In genomic region chr4:11628093-11628725, GRCh38 we compare ENCODE assay signal across 28 cellular contexts.
DNase-seq lines count a peak whose midpoint lies in the region; ATAC-seq and TF ChIP-seq lines count a peak whose summit lies in the region.
"Had no signal": no experiment of that assay in that cellular context is flagged by ENCODE, and none has a peak within 500 bp of the region (broad histone marks: within the 10 kb centered on the region; RNA-seq: fewer than 3 reads in every experiment).

No MANE protein-coding gene starts in this region.

- H3K4me3 ChIP-seq in astrocyte of the spinal cord (ENCODE audit: low read depth, low read length): no peak overlapping the region
- no peak overlapping the region for H3K4me3 ChIP-seq in fibroblast of villous mesenchyme (ENCODE audit: low read depth, low read length)
- H3K4me3 ChIP-seq in aorta (ENCODE audit: low read length in 2 of 2): no peak overlapping the region
- H3K4me3 ChIP-seq: gastrocnemius medialis, prostate gland, testis, uterus had no signal

- no peak for TF ChIP-seq CTCF in astrocyte of the spinal cord (IDR thresholded peaks at IDR 0.05; ENCODE audit: low read depth, low read length)
- TF ChIP-seq CTCF in fibroblast of villous mesenchyme (IDR thresholded peaks at IDR 0.05; ENCODE audit: insufficient read depth, low read depth, low read length): no peak

- ATAC-seq in aorta (ENCODE audit: low FRiP score): no peak
- no peak for ATAC-seq in HG02759 (IDR thresholded peaks at IDR 0.05; ENCODE audit: unreplicated experiment)
- ATAC-seq: gastrocnemius medialis; naive thymus-derived CD8-positive, alpha-beta T cell; SK-N-SH treated with all-trans-retinoic acid at 6 μM for 48 hours; stimulated activated naive CD8-positive, alpha-beta T cell treated with anti-CD3 and anti-CD28 coated beads, Interleukin-15, Interleukin-2, amounts not matched to agents 100 U/mL and 50 U/mL, for 24 hours; T-helper 17 cell had no signal

- no peak overlapping the region for H3K27ac ChIP-seq in aorta (ENCODE audit: low read depth in 1 of 2, low read length in 2 of 2)
- H3K27ac ChIP-seq: gastrocnemius medialis, prostate gland, testis, uterus had no signal

- in situ Hi-C loops in astrocyte of the spinal cord (cut with HindIII; ENCODE audit: low sequenced_read_pairs): no loop called here

- intact Hi-C loops in aorta (cut with DNase I): no loop called here

- DNase-seq in HT1080 (ENCODE audit: low read depth) (peak; percentile 44), astrocyte of the spinal cord (ENCODE audit: low read depth, low spot score) (peak; percentile 61), fibroblast of villous mesenchyme (ENCODE audit: low read depth) (peak; percentile 17), renal cortical epithelial cell (ENCODE audit: low read depth) (peak; percentile 84), aorta (no peak), activated gamma-delta T cell treated with Interleukin-2 at 50 U/mL for 16 hours (no peak), NCI-H2227 (lab: John Stamatoyannopoulos, UW; ENCODE audit: unreplicated experiment) (no peak)
- DNase-seq: activated naive CD8-positive, alpha-beta T cell treated with anti-CD3 and anti-CD28 coated beads for 36 hours; activated T-cell treated with anti-CD3 and anti-CD28 coated beads for 4 hours; cerebellar nuclear complex; effector CD4-positive, alpha-beta T cell; EL; gastrocnemius medialis; hypothalamus; immature natural killer cell; midbrain; naive thymus-derived CD8-positive, alpha-beta T cell; NCI-H2029; NCI-H2227 treated with DMSO at 0.1 percent for 48 hours; NCI-H82; nucleus accumbens; stimulated activated naive CD8-positive, alpha-beta T cell treated with anti-CD3 and anti-CD28 coated beads, Interleukin-15, Interleukin-2, amounts not matched to agents 100 U/mL and 50 U/mL, for 24 hours; T-helper 17 cell; testis; uterus had no signal

- H3K36me3 ChIP-seq in aorta (ENCODE audit: control insufficient read depth in 1 of 2, insufficient read depth in 2 of 2, low read length in 1 of 2): no peaks in the 10 kb centered on the region
- H3K36me3 ChIP-seq: gastrocnemius medialis, prostate gland, uterus had no signal

- no peaks in the 10 kb centered on the region for H3K9me3 ChIP-seq in aorta (ENCODE audit: control insufficient read depth, low read length)
- H3K9me3 ChIP-seq: gastrocnemius medialis, prostate gland, testis, uterus had no signal

- no peaks in the 10 kb centered on the region for H3K4me1 ChIP-seq in aorta (ENCODE audit: control insufficient read depth in 1 of 2, insufficient read depth in 2 of 2, low read length in 2 of 2)
- H3K4me1 ChIP-seq: gastrocnemius medialis, prostate gland, testis, uterus had no signal

- H3K27me3 ChIP-seq in aorta (ENCODE audit: control insufficient read depth in 1 of 2, insufficient read depth in 2 of 2, low read length in 1 of 2): no peaks in the 10 kb centered on the region
- H3K27me3 ChIP-seq: gastrocnemius medialis, testis, uterus had no signal

Comparison
In these comparisons a context has a peak if more than half of its experiments do, and no peak if none do; other contexts are left out.
1. DNase-seq: peak in HT1080 (single experiment), astrocyte of the spinal cord (single experiment), fibroblast of villous mesenchyme (single experiment) and renal cortical epithelial cell (single experiment); none in aorta (0 of 2), activated gamma-delta T cell treated with Interleukin-2 at 50 U/mL for 16 hours (single experiment) and NCI-H2227 (single experiment).